In genomic region chr9:134381671-134382505, GRCh38 we compare ENCODE assay signal across 8 cellular contexts. TPM values are rescaled to one million over a fixed set of nuclear protein-coding genes. Genes with fewer than 3 reads are reported as not detected.
A peak's percentile ranks its signal among the peaks of the same experiment; 100 is the strongest.
DNase-seq lines count a peak whose midpoint lies in the region; ATAC-seq and TF ChIP-seq lines count a peak whose summit lies in the region.

No MANE protein-coding gene starts in this region.

- peaks cover 100% of the 10 kb centered on the region for H4K20me1 ChIP-seq in neural progenitor cell (ENCODE audit: low read depth)

- H3K27me3 Mint-ChIP-seq in neural progenitor cell (ENCODE audit: insufficient read depth, low read depth), result no peaks in the 10 kb centered on the region

- no peaks in the 10 kb centered on the region for H3K36me3 ChIP-seq in RWPE2 (ENCODE audit: low read depth)
- no peaks in the 10 kb centered on the region for H3K36me3 ChIP-seq in neural progenitor cell

- DNase-seq in RWPE2 (ENCODE audit: low spot score) (no peak), choroid plexus epithelial cell (ENCODE audit: low read depth) (peak; percentile 29), neural progenitor cell (ENCODE audit: low spot score) (no peak), kidney glomerular epithelial cell (lab: John Stamatoyannopoulos, UW) (no peak), globus pallidus (ENCODE audit: low spot score) (no peak), RKO (ENCODE audit: low spot score) (no peak)

- no peaks in the 10 kb centered on the region for H3K9me3 Mint-ChIP-seq in neural progenitor cell

- H3F3A ChIP-seq in neural progenitor cell (ENCODE audit: low read depth), result no peaks in the 10 kb centered on the region

- peaks cover 16% of the 10 kb centered on the region for H3K4me1 Mint-ChIP-seq in neural progenitor cell

- no peak overlapping the region for H3K4me2 ChIP-seq in neural progenitor cell

- TF ChIP-seq CTCF in GM12872 (IDR thresholded peaks at IDR 0.05; ENCODE audit: insufficient read depth, low read depth, low read length), result peak; percentile 63
- peak; percentile 9 for TF ChIP-seq CTCF in RWPE2 (IDR thresholded peaks at IDR 0.05; ENCODE audit: poor library complexity, severe bottlenecking)
- TF ChIP-seq CTCF in choroid plexus epithelial cell (conservative IDR thresholded peaks at IDR 0.05; ENCODE audit: low read depth, low read length), result peak; percentile 26
- TF ChIP-seq CTCF in neural progenitor cell (IDR thresholded peaks at IDR 0.05), result peak; percentile 25

- no peaks in the 10 kb centered on the region for H3K27me3 ChIP-seq in RWPE2 (ENCODE audit: insufficient read depth, poor library complexity, severe bottlenecking)
- no peaks in the 10 kb centered on the region for H3K27me3 ChIP-seq in neural progenitor cell

- H3K4me3 Mint-ChIP-seq in neural progenitor cell, result no peak overlapping the region

- H3K4me3 ChIP-seq in RWPE2 (ENCODE audit: severe bottlenecking) (no peak overlapping the region), choroid plexus epithelial cell (ENCODE audit: low read depth, low read length) (no peak overlapping the region), neural progenitor cell (no peak overlapping the region)

- no peak overlapping the region for H3K27ac Mint-ChIP-seq in neural progenitor cell

- H3K9me3 ChIP-seq in RWPE2 (ENCODE audit: severe bottlenecking) (no peaks in the 10 kb centered on the region), neural progenitor cell (ENCODE audit: low read depth) (no peaks in the 10 kb centered on the region)

- H3K4me1 ChIP-seq in RWPE2 (ENCODE audit: insufficient read depth, poor library complexity, severe bottlenecking) (peaks cover 44% of the 10 kb centered on the region), neural progenitor cell (peaks cover 25% of the 10 kb centered on the region)

- no peak overlapping the region for H2AFZ ChIP-seq in neural progenitor cell (replicated peaks)

- no peak overlapping the region for H3K9ac ChIP-seq in neural progenitor cell

- no peaks in the 10 kb centered on the region for H3K36me3 Mint-ChIP-seq in neural progenitor cell

- peak overlapping the region; percentile 95 for H3K27ac ChIP-seq in RWPE2 (ENCODE audit: poor library complexity, severe bottlenecking)
- no peak overlapping the region for H3K27ac ChIP-seq in neural progenitor cell

- ATAC-seq in RWPE2 (ENCODE audit: low read depth) (no peak), HG03520 (IDR thresholded peaks at IDR 0.05; ENCODE audit: unreplicated experiment) (no peak)

- H3K79me2 ChIP-seq in neural progenitor cell (ENCODE audit: low read depth), result peaks cover 97% of the 10 kb centered on the region

RNA-seq across cellular contexts. Expression of gene RXRA, which starts 55.6 kb away (rescaled TPM):
- total RNA-seq in neural progenitor cell (ENCODE audit: low replicate concordance), result 11.6 and 25.5 TPM in 2 replicates

Comparison
In these comparisons a context has a peak if more than half of its experiments do, and no peak if none do; other contexts are left out.
1. CTCF ChIP-seq: peak in every context shown above with its lines; median percentile 63 in GM12872; 26 in choroid plexus epithelial cell; 25 in neural progenitor cell; 9 in RWPE2.